Comparison of ENCODE assay signal across 1 cellular context in genomic region chr10:97676770-97677581, GRCh38.
TF ChIP-seq lines count a peak whose summit lies in the region.

No MANE protein-coding gene starts in this region.

TF ChIP-seq in GM23338, 12 proteins besides CTCF, POLR2A, EP300 and RAD21 (continued from another document):
- TF ChIP-seq REST (IDR thresholded peaks at IDR 0.05; ENCODE audit: unreplicated experiment) (no peak), STAT1 (IDR thresholded peaks at IDR 0.05; ENCODE audit: unreplicated experiment) (no peak)
